In genomic region chr1:235984041-235984820, GRCh38 we compare ENCODE assay signal across 1 cellular context.
TF ChIP-seq lines count a peak whose summit lies in the region.

No MANE protein-coding gene starts in this region.

TF ChIP-seq in WTC11, 78 proteins besides CTCF, POLR2A, EP300 and RAD21 (continued from another document):
- TF ChIP-seq, protein P1, sequence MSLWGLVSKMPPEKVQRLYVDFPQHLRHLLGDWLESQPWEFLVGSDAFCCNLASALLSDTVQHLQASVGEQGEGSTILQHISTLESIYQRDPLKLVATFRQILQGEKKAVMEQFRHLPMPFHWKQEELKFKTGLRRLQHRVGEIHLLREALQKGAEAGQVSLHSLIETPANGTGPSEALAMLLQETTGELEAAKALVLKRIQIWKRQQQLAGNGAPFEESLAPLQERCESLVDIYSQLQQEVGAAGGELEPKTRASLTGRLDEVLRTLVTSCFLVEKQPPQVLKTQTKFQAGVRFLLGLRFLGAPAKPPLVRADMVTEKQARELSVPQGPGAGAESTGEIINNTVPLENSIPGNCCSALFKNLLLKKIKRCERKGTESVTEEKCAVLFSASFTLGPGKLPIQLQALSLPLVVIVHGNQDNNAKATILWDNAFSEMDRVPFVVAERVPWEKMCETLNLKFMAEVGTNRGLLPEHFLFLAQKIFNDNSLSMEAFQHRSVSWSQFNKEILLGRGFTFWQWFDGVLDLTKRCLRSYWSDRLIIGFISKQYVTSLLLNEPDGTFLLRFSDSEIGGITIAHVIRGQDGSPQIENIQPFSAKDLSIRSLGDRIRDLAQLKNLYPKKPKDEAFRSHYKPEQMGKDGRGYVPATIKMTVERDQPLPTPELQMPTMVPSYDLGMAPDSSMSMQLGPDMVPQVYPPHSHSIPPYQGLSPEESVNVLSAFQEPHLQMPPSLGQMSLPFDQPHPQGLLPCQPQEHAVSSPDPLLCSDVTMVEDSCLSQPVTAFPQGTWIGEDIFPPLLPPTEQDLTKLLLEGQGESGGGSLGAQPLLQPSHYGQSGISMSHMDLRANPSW (CRISPR knock-in tag; conservative IDR thresholded peaks at IDR 0.05; ENCODE audit: low read depth): no peak
- TF ChIP-seq ZSCAN18 (CRISPR knock-in tag; IDR thresholded peaks at IDR 0.05) (no peak), ZNF138 (CRISPR knock-in tag; conservative IDR thresholded peaks at IDR 0.05) (no peak), GRHL2 (CRISPR knock-in tag; IDR thresholded peaks at IDR 0.05; ENCODE audit: insufficient replicate concordance, severe bottlenecking) (no peak), MYBL2 (CRISPR knock-in tag; IDR thresholded peaks at IDR 0.05) (no peak), ZNF219 (CRISPR knock-in tag; IDR thresholded peaks at IDR 0.05; ENCODE audit: borderline replicate concordance) (no peak)
